In genomic region chr2:100865819-100866462, GRCh38 we compare ENCODE assay signal across 11 cellular contexts. TPM values are rescaled to one million over a fixed set of nuclear protein-coding genes. Genes with fewer than 3 reads are reported as not detected.
DNase-seq lines count a peak whose midpoint lies in the region; ATAC-seq and TF ChIP-seq lines count a peak whose summit lies in the region.
"Had no signal": no experiment of that assay in that cellular context is flagged by ENCODE, and none has a peak within 500 bp of the region (broad histone marks: within the 10 kb centered on the region; RNA-seq: fewer than 3 reads in every experiment).

No MANE protein-coding gene starts in this region.

- H3K9ac ChIP-seq in endodermal cell (ENCODE audit: extremely low read depth, low read length, poor library complexity, severe bottlenecking) = no peak overlapping the region

- BruUV-seq in OCI-LY7 (replicated peaks; lab: Mats Ljungman, UMichigan) = no TSS peak

- no peaks in the 10 kb centered on the region for H3K9me2 ChIP-seq in OCI-LY7 (ENCODE audit: insufficient read depth, low read length)

- no peaks in the 10 kb centered on the region for H3K27me3 ChIP-seq in endodermal cell (ENCODE audit: control insufficient read depth, insufficient read depth, low read length, poor library complexity, severe bottlenecking)

- H3K36me3 ChIP-seq in endodermal cell (ENCODE audit: control insufficient read depth, insufficient read depth, low read length) (no peaks in the 10 kb centered on the region), OCI-LY7 (ENCODE audit: insufficient read depth, low read length) (no peaks in the 10 kb centered on the region)

- WGBS in endodermal cell (ENCODE audit: insufficient coverage in 1 of 2, insufficient read length in 1 of 2), 2 experiments = 92 to 93% methylated on average over 3 to 5 of the region's 5 CpGs

- no peaks in the 10 kb centered on the region for H3K9me3 ChIP-seq in endodermal cell (ENCODE audit: control insufficient read depth, low read length)
- no peaks in the 10 kb centered on the region for H3K9me3 ChIP-seq in OCI-LY7 (ENCODE audit: low read length)

- no peak overlapping the region for H3K27ac Mint-ChIP-seq in endodermal cell
- H3K27ac Mint-ChIP-seq: CD14-positive monocyte had no signal

- no peaks in the 10 kb centered on the region for H3K36me3 Mint-ChIP-seq in endodermal cell (ENCODE audit: low read depth)
- H3K36me3 Mint-ChIP-seq: CD14-positive monocyte had no signal

- H3K27ac ChIP-seq in endodermal cell (ENCODE audit: low read depth, low read length) (no peak overlapping the region), OCI-LY7 (ENCODE audit: low read depth, low read length, poor library complexity, severe bottlenecking) (no peak overlapping the region)

- H3K79me2 ChIP-seq in OCI-LY7 (ENCODE audit: insufficient read depth, low read depth, low read length) = no peaks in the 10 kb centered on the region

- no peaks in the 10 kb centered on the region for H3K27me3 Mint-ChIP-seq in endodermal cell (ENCODE audit: insufficient read depth)

- H2AFZ ChIP-seq in OCI-LY7 (ENCODE audit: low read length) = no peak overlapping the region

- no peaks in the 10 kb centered on the region for H4K20me1 ChIP-seq in OCI-LY7 (ENCODE audit: insufficient read depth, low read length)

- CTCF ChIA-PET in OCI-LY7 (lab: Charles Lee; ENCODE audit: unreplicated experiment) = no interaction called here

- H3K4me2 ChIP-seq in OCI-LY7 (ENCODE audit: low read length) = no peak overlapping the region

- ATAC-seq in HG02852 (IDR thresholded peaks at IDR 0.05; ENCODE audit: unreplicated experiment) = no peak

- H3K4me3 Mint-ChIP-seq in endodermal cell = no peak overlapping the region
- H3K4me3 Mint-ChIP-seq: CD14-positive monocyte had no signal

- TF ChIP-seq CTCF in AG10803 (conservative IDR thresholded peaks at IDR 0.05; ENCODE audit: low read length) = no peak
- TF ChIP-seq CTCF in endodermal cell (conservative IDR thresholded peaks at IDR 0.05) = no peak
- no peak for TF ChIP-seq CTCF in OCI-LY7 (conservative IDR thresholded peaks at IDR 0.05; ENCODE audit: low read length)

- H3K4me3 ChIP-seq in AG10803 (ENCODE audit: low read length) (no peak overlapping the region), endodermal cell (ENCODE audit: low read length) (no peak overlapping the region), OCI-LY7 (ENCODE audit: low read depth, low read length, poor library complexity, severe bottlenecking) (no peak overlapping the region)
- H3K4me3 ChIP-seq: lung had no signal

- intact Hi-C loops in OCI-LY7 (cut with micrococcal nuclease; ENCODE audit: unreplicated experiment) = no loop called here

- H3K4me1 ChIP-seq in endodermal cell (ENCODE audit: control insufficient read depth, insufficient read depth, low read length) (no peaks in the 10 kb centered on the region), OCI-LY7 (ENCODE audit: insufficient read depth, low read length, poor library complexity, severe bottlenecking) (no peaks in the 10 kb centered on the region)

- H3K4me1 Mint-ChIP-seq in endodermal cell = peaks cover 2% of the 10 kb centered on the region
- H3K4me1 Mint-ChIP-seq: CD14-positive monocyte had no signal

- POLR2A ChIA-PET in OCI-LY7 (lab: Charles Lee) = no interaction called here

- H3K9me3 Mint-ChIP-seq in endodermal cell = peaks cover 9% of the 10 kb centered on the region

- DNase-seq in AG10803 (ENCODE audit: low read depth) (peak; percentile 42), MV-4-11 (lab: John Stamatoyannopoulos, UW) (peak; percentile 22), endodermal cell (peak; percentile 24), myocyte (ENCODE audit: low read depth) (peak; percentile 41), OCI-LY7 (ENCODE audit: low spot score) (no peak), NCI-H1694 (lab: John Stamatoyannopoulos, UW) (no peak)
- no peak for DNase-seq in stimulated activated CD8-positive, alpha-beta memory T cell treated with anti-CD3 and anti-CD28 coated beads, Interleukin-4, amount 100 ng/mL, for 48 hours
- DNase-seq: NCI-H1105 treated with DMSO at 0.1 percent for 48 hours had no signal

RNA-seq across cellular contexts. Expression of gene NPAS2, which starts 46.0 kb away (rescaled TPM):
- 1 to 10 TPM; 1.1 to 1.6 TPM for total RNA-seq in endodermal cell
- 0.68 TPM for polyA plus RNA-seq in endodermal cell (2013, experiment 1 of 2)
- polyA plus RNA-seq in endodermal cell (2013, experiment 2 of 2) = 0.62 TPM
- 4.9 and 10.2 TPM in 2 replicates for total RNA-seq in myocyte
- 24.7 TPM for polyA plus RNA-seq in myocyte (2012)
- not detected in 2 replicates for total RNA-seq in OCI-LY7 (2014; rRNA removed; shearing (Covaris generic))
- total RNA-seq in OCI-LY7 (2022) = not detected in 2 replicates
- polyA plus RNA-seq: CD14-positive monocyte had no signal

Comparison
In these comparisons a context has a peak if more than half of its experiments do, and no peak if none do; other contexts are left out.
1. DNase-seq: peak in AG10803 (single experiment), MV-4-11 (single experiment), endodermal cell (single experiment) and myocyte (single experiment); none in OCI-LY7 (single experiment), NCI-H1694 (single experiment) and stimulated activated CD8-positive, alpha-beta memory T cell treated with anti-CD3 and anti-CD28 coated beads, Interleukin-4, amount 100 ng/mL, for 48 hours (single experiment).